ENCODE assay signal across 19 cellular contexts in the genomic region with DNA sequence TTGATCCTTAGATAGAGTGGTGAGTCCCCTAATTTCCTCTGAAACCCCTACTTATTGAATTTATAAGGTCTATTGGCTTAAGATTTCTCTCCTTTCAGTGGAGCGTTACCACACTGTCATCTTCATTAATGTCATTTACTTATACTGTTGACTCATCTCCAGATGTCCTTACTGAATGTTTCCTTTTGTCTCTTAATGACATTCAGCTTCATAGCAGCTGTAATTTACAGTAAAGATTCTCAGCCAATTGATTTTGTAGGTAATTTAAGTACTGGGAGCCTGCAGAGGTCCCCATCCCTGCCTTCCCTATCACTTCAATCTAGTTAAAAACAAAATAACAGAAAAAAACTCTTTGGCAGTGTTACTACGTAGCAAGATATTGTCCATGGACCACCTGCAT. TPM values are rescaled to one million over a fixed set of nuclear protein-coding genes. Genes with fewer than 3 reads are reported as not detected.
DNase-seq lines count a peak whose midpoint lies in the region; ATAC-seq and TF ChIP-seq lines count a peak whose summit lies in the region.
"Had no signal": no experiment of that assay in that cellular context is flagged by ENCODE, and none has a peak within 500 bp of the region (broad histone marks: within the 10 kb centered on the region; RNA-seq: fewer than 3 reads in every experiment).

No MANE protein-coding gene starts in this region.

- TF ChIP-seq CTCF in A673 (conservative IDR thresholded peaks at IDR 0.05; ENCODE audit: low read depth, low read length) (no peak), BE2C (IDR thresholded peaks at IDR 0.05; ENCODE audit: low read depth, low read length) (no peak)

- no peak for ATAC-seq in left cardiac atrium

- H3K4me1 ChIP-seq in A673 (ENCODE audit: insufficient read depth, low read length, poor library complexity, severe bottlenecking) (peaks cover 13% of the 10 kb centered on the region), BE2C (peaks cover 15% of the 10 kb centered on the region)
- H3K4me1 ChIP-seq: SJSA1 had no signal

- H3K27ac ChIP-seq in A673 (ENCODE audit: low read depth, low read length, poor library complexity, severe bottlenecking): no peak overlapping the region
- H3K27ac ChIP-seq: KMS-11, PC-9, SJSA1 had no signal

- BruUV-seq in A673 (replicated peaks; lab: Mats Ljungman, UMichigan): no TSS peak

- POLR2A ChIA-PET in A673 (lab: Charles Lee; ENCODE audit: low non-redundant PET): no interaction called here

- intact Hi-C loops in A673 (cut with micrococcal nuclease; ENCODE audit: unreplicated experiment) (no loop called here), left cardiac atrium (cut with DNase I) (loop anchor here in 1 of 2 donors (10.0 kb wide), 1 partner anchor 55 kb away; a partner anchor contains a TSS)

- H3K9me3 ChIP-seq in A673 (ENCODE audit: low read depth, low read length, poor library complexity, severe bottlenecking): no peaks in the 10 kb centered on the region
- H3K9me3 ChIP-seq in BE2C: no peaks in the 10 kb centered on the region
- H3K9me3 ChIP-seq: SJSA1 had no signal

- H3K36me3 ChIP-seq in A673 (ENCODE audit: insufficient read depth, low read length, poor library complexity, severe bottlenecking): no peaks in the 10 kb centered on the region
- no peaks in the 10 kb centered on the region for H3K36me3 ChIP-seq in BE2C
- H3K36me3 ChIP-seq: SJSA1 had no signal

- peak; percentile 48 for DNase-seq in A673 (ENCODE audit: low spot score)
- DNase-seq in BE2C: peak; percentile 27
- peak; percentile 65 for DNase-seq in NCI-H69 (lab: John Stamatoyannopoulos, UW)
- DNase-seq in SHP77 (lab: John Stamatoyannopoulos, UW): peak; percentile 6 to 10
- no peak for DNase-seq in left cardiac atrium
- no peak for DNase-seq in effector CD8-positive, alpha-beta T cell (lab: John Stamatoyannopoulos, UW)
- DNase-seq in NCI-H345 (lab: John Stamatoyannopoulos, UW): no peak
- no peak for DNase-seq in GF-D8 (lab: John Stamatoyannopoulos, UW)
- DNase-seq: AML-193, DMS79 treated with DMSO at 0.1 percent for 48 hours, H9, NCI-H1436, NCI-H226, NCI-H526 treated with DMSO at 0.1 percent for 48 hours, PC-9 had no signal

- H3K27me3 ChIP-seq in A673 (replicated peaks; ENCODE audit: insufficient read depth, low read depth, low read length, poor library complexity) (no peaks in the 10 kb centered on the region), BE2C (no peaks in the 10 kb centered on the region)
- H3K27me3 ChIP-seq: SJSA1 had no signal

- no peak overlapping the region for H3K4me3 ChIP-seq in A673 (ENCODE audit: low read depth, low read length, poor library complexity, severe bottlenecking)
- no peak overlapping the region for H3K4me3 ChIP-seq in BE2C (ENCODE audit: low read depth, low read length)
- H3K4me3 ChIP-seq: PC-9, SJSA1 had no signal

- CTCF ChIA-PET in A673 (lab: Charles Lee): no interaction called here

RNA-seq across cellular contexts. Expression of a gene that starts 18.8 kb away (rescaled TPM):
- total RNA-seq in A673 (2021): not detected in 2 replicates
- not detected for polyA plus RNA-seq in BE2C (2012; ENCODE audit: insufficient read depth, insufficient read length, low read depth)
- total RNA-seq in left cardiac atrium: not detected
- total RNA-seq: H9; SJSA1; T-helper 2 cell treated with Interferon-gamma antibody and Interleukin-4, amounts not matched to agents 100 ng/mL and 5 ng/mL, for 36 hours had no signal
- polyA plus RNA-seq: CD14-positive monocyte had no signal

RNA-seq across cellular contexts. Expression of a gene that starts 29.7 kb away (rescaled TPM):
- 18.4 TPM in 2 replicates for total RNA-seq in A673 (2021)
- polyA plus RNA-seq in BE2C (2012; ENCODE audit: insufficient read depth, insufficient read length, low read depth): 8.7 TPM
- total RNA-seq in left cardiac atrium: 1 to 10 TPM; 6.7 to 8.6 TPM

RNA-seq across cellular contexts. Expression of a gene that starts 35.9 kb away (rescaled TPM):
- 9.2 TPM in 2 replicates for total RNA-seq in A673 (2021)
- polyA plus RNA-seq in BE2C (2012; ENCODE audit: insufficient read depth, insufficient read length, low read depth): 21.0 TPM
- 10 to 100 TPM; 41.1 to 56.0 TPM for total RNA-seq in left cardiac atrium

RNA-seq across cellular contexts. Expression of a gene that starts 53.1 kb away (rescaled TPM):
- total RNA-seq in A673 (2021): 6.5 and 9.8 TPM in 2 replicates
- polyA plus RNA-seq in BE2C (2012; ENCODE audit: insufficient read depth, insufficient read length, low read depth): 7.8 TPM
- 1 to 10 TPM; 3.8 to 4.0 TPM for total RNA-seq in left cardiac atrium

RNA-seq across cellular contexts. Expression of a gene that starts 53.2 kb away (rescaled TPM):
- total RNA-seq in A673 (2021): 12.3 and 15.6 TPM in 2 replicates
- polyA plus RNA-seq in BE2C (2012; ENCODE audit: insufficient read depth, insufficient read length, low read depth): 8.2 TPM
- 1 to 10 TPM; 6.6 to 9.8 TPM for total RNA-seq in left cardiac atrium

Comparison
In these comparisons a context has a peak if more than half of its experiments do, and no peak if none do; other contexts are left out.
1. DNase-seq: peak in A673 (single experiment), BE2C (single experiment), NCI-H69 (single experiment) and SHP77 (2 of 2); none in left cardiac atrium (single experiment), effector CD8-positive, alpha-beta T cell (single experiment), NCI-H345 (single experiment) and GF-D8 (single experiment).